In the genomic region with DNA sequence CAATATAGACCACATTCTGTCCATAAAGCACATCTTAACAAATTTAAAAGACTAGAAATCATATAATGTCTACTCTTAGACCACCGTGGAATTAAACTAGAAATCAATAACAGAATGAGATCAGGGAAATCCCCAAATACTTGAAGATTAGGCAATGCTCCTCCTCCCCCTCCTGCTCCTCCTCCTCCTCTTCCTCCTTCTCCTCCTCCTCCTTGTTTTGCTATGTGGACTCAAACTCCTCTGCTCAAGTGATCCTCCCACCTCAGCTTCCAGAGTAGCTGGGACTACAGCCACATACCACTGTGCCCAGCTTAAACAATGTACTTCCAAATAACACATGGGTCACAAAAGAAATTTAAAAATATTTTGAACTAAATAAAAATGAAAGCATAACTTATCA, we compare ENCODE assay signal across 10 cellular contexts.
"Had no signal": no experiment of that assay in that cellular context is flagged by ENCODE, and none has a peak within 500 bp of the region (broad histone marks: within the 10 kb centered on the region; RNA-seq: fewer than 3 reads in every experiment).

No MANE protein-coding gene starts in this region.

- H3K9me3 Mint-ChIP-seq: GM23338 had no signal

- FAIRE-seq: H54 had no signal

- ATAC-seq: GM23338, HCT116 had no signal

- H3K27ac Mint-ChIP-seq: GM23338, H9, HFFc6 had no signal

- DNase-seq: GM23248, GOT3, H7, H9, HCEC 1CT, HFFc6 had no signal

- H3K9ac ChIP-seq: GM23248 had no signal

- H3K27ac ChIP-seq: GM23248 had no signal

- H3K36me3 ChIP-seq: HAP-1 had no signal

- H3K4me2 ChIP-seq: GM23338 had no signal

- H3K4me3 ChIP-seq: GM23248, GM23338, HAP-1 had no signal

- H2AFZ ChIP-seq: GM23248, GM23338 had no signal

- H3K4me1 Mint-ChIP-seq: GM23338, H9 had no signal

- H3K4me3 Mint-ChIP-seq: GM23338, H9, HFFc6 had no signal

- H3K4me1 ChIP-seq: HAP-1 had no signal
